Comparison of ENCODE assay signal across 14 cellular contexts in genomic region chr3:111882799-111883198, GRCh38.
DNase-seq lines count a peak whose midpoint lies in the region; ATAC-seq and TF ChIP-seq lines count a peak whose summit lies in the region.
"Had no signal": no experiment of that assay in that cellular context is flagged by ENCODE, and none has a peak within 500 bp of the region (broad histone marks: within the 10 kb centered on the region; RNA-seq: fewer than 3 reads in every experiment).

No MANE protein-coding gene starts in this region.

- H4K20me1 ChIP-seq in KMS-11 (ENCODE audit: insufficient read depth) = no peaks in the 10 kb centered on the region

- H3K4me3 ChIP-seq in KMS-11 (IDR thresholded peaks at IDR 0.05; ENCODE audit: insufficient read depth, low read depth, low read length) = no peak overlapping the region

- CTCF ChIA-PET in GM10248 (lab: Yijun Ruan, JAX) = interaction anchor here (0.7 to 3.8 kb wide), 9 partner anchors 8 to 138 kb away, joined by 3 to 13 read pairs (median 3); no protein-coding TSS in a partner anchor

- TF ChIP-seq CTCF in GM10248 (IDR thresholded peaks at IDR 0.05; ENCODE audit: control extremely low read depth, extremely low read depth, low read depth, missing control alignments) = no peak
- TF ChIP-seq CTCF in KMS-11 (conservative IDR thresholded peaks at IDR 0.05; ENCODE audit: low read depth, low read length) = no peak

- peak; percentile 98 for ATAC-seq in GM19452 (IDR thresholded peaks at IDR 0.05; ENCODE audit: unreplicated experiment)
- ATAC-seq in HG02884 (IDR thresholded peaks at IDR 0.05; ENCODE audit: unreplicated experiment) = peak; percentile 100

- no peaks in the 10 kb centered on the region for H3K27me3 ChIP-seq in KMS-11 (ENCODE audit: insufficient read depth, low read depth)

- H3K27ac ChIP-seq in KMS-11 = peak overlapping the region; percentile 61; the same call in 1 of the 2 replicates
- H3K27ac ChIP-seq: epithelial cell of prostate had no signal

- 0 out of 2 replicates have a peak overlapping the region, but pooled peaks have one; percentile 27 for H2AFZ ChIP-seq in KMS-11 (ENCODE audit: low read depth)

- no peaks in the 10 kb centered on the region for H3K36me3 ChIP-seq in KMS-11 (ENCODE audit: insufficient read depth)

- DNase-seq in GM10248 (ENCODE audit: extremely low spot score) (peak; percentile 17), NCI-H510A (lab: John Stamatoyannopoulos, UW) (no peak), NCI-H774 (lab: John Stamatoyannopoulos, UW) (no peak), epidermal melanocyte (ENCODE audit: insufficient read length, low spot score) (no peak)
- DNase-seq in activated CD4-positive, alpha-beta T cell treated with anti-CD3 and anti-CD28 coated beads for 48 hours = no peak
- DNase-seq: activated CD4-positive, alpha-beta memory T cell treated with anti-CD3 and anti-CD28 coated beads, Interleukin-2, amount 10 ng/mL, durations not matched to agents 7 days and 5 days; amniotic stem cell; IMR-90; islet precursor cell; posterior cingulate gyrus had no signal

- POLR2A ChIA-PET in GM10248 (lab: Yijun Ruan, JAX) = no interaction called here

- H3K9ac ChIP-seq in KMS-11 = no peak overlapping the region

- peak overlapping the region; percentile 65 for H3K4me2 ChIP-seq in KMS-11

- H3K79me2 ChIP-seq in KMS-11 (ENCODE audit: insufficient read depth, low read depth) = no peaks in the 10 kb centered on the region

- peaks cover 33% of the 10 kb centered on the region for H3K4me1 ChIP-seq in KMS-11 (ENCODE audit: low read depth, poor library complexity, severe bottlenecking)
